In the genomic region with DNA sequence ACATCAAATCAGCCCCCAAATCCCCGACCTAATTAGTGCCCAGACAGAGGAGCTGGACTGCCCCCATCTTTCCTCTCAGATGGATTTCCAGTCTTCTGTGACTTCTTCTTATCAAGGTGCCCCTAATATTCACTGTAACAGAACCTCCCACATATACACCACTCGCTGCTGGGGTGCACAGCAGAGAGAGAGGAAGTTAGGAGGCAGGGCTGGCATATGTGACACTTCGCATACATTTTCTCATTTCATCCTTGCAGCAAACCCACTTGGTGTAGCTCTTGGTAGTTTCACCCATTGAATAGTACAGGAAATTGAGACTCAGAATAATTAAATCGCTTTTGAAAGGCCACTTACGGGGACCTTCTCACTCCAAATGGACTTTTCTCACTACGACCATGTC, we compare ENCODE assay signal across 1 cellular context.
TF ChIP-seq lines count a peak whose summit lies in the region.

No MANE protein-coding gene starts in this region.

TF ChIP-seq in GM12878, 131 proteins besides CTCF, POLR2A, EP300 and RAD21:
- TF ChIP-seq FOS (IDR thresholded peaks at IDR 0.05; ENCODE audit: borderline replicate concordance, extremely low read depth, insufficient read length) (no peak), SPI1 (IDR thresholded peaks at IDR 0.05; ENCODE audit: borderline replicate concordance, insufficient read depth, low read depth, low read length) (0 out of 2 replicates have a peak, but pooled peaks have one; percentile 11), NFIC (IDR thresholded peaks at IDR 0.05; ENCODE audit: low read depth, low read length) (no peak), IRF4 (IDR thresholded peaks at IDR 0.05; ENCODE audit: low read depth, low read length) (no peak)
